Comparison of ENCODE assay signal across 7 cellular contexts in the genomic region with DNA sequence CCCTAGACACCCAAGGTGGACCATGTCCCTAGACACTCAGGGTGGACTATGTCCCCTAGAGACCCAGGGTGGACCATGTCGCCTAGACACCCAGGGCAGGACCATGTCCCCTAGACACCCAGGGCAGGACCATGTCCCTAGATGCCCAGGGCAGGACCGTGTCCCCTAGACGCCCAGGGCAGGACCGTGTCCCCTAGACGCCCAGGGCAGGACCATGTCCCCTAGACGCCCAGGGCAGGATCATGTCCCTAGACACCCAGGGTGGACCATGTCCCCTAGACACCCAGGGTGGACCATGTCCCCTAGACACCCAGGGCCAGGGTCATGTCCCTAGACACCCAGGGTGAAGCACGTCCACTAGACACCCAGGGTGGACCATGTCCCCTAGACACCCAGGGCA. TPM values are rescaled to one million over a fixed set of nuclear protein-coding genes. Genes with fewer than 3 reads are reported as not detected.
"Had no signal": no experiment of that assay in that cellular context is flagged by ENCODE, and none has a peak within 500 bp of the region (broad histone marks: within the 10 kb centered on the region; RNA-seq: fewer than 3 reads in every experiment).

No MANE protein-coding gene starts in this region.

RNA-seq across cellular contexts. Expression of gene TMIE, which starts 3.2 kb away (rescaled TPM):
- total RNA-seq: HepG2, HT1080, IMR-90, RPMI7951, SJSA1 had no signal
- polyA plus RNA-seq: HepG2 had no signal

RNA-seq across cellular contexts. Expression of gene ALS2CL, which starts 10.9 kb away (rescaled TPM):
- total RNA-seq: HepG2 had no signal
- polyA plus RNA-seq: HepG2 had no signal

RNA-seq across cellular contexts. Expression of gene PRSS50, which starts 13.3 kb away (rescaled TPM):
- total RNA-seq: HepG2, HT1080, IMR-90, NCI-H460, Peyer's patch, RPMI7951, SJSA1 had no signal
- polyA plus RNA-seq: HepG2, IMR-90 had no signal
